Comparison of ENCODE assay signal across 2 cellular contexts in the genomic region with DNA sequence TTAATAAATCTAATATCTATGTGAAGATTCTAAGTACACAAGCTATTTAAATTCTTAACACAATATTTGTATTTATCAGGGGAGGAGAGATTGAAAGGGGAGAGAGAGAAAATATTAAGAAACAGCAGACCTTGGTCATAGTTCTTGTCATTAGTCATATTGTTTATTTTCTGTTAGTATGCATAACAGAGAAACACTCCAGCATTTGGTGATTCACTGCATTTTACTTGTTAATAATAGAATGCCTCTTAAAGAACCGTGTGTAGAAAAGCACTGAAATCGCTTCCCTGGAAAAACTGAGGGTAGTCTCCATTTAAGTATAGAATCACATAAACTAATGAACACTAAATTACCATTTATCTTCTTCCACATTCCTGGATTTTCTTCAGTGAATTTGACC.
TF ChIP-seq lines count a peak whose summit lies in the region.

No MANE protein-coding gene starts in this region.

TF ChIP-seq in SK-N-SH, 30 proteins besides CTCF, POLR2A, EP300 and RAD21 (continued from another document):
- TF ChIP-seq, protein P1, sequence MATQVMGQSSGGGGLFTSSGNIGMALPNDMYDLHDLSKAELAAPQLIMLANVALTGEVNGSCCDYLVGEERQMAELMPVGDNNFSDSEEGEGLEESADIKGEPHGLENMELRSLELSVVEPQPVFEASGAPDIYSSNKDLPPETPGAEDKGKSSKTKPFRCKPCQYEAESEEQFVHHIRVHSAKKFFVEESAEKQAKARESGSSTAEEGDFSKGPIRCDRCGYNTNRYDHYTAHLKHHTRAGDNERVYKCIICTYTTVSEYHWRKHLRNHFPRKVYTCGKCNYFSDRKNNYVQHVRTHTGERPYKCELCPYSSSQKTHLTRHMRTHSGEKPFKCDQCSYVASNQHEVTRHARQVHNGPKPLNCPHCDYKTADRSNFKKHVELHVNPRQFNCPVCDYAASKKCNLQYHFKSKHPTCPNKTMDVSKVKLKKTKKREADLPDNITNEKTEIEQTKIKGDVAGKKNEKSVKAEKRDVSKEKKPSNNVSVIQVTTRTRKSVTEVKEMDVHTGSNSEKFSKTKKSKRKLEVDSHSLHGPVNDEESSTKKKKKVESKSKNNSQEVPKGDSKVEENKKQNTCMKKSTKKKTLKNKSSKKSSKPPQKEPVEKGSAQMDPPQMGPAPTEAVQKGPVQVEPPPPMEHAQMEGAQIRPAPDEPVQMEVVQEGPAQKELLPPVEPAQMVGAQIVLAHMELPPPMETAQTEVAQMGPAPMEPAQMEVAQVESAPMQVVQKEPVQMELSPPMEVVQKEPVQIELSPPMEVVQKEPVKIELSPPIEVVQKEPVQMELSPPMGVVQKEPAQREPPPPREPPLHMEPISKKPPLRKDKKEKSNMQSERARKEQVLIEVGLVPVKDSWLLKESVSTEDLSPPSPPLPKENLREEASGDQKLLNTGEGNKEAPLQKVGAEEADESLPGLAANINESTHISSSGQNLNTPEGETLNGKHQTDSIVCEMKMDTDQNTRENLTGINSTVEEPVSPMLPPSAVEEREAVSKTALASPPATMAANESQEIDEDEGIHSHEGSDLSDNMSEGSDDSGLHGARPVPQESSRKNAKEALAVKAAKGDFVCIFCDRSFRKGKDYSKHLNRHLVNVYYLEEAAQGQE (IDR thresholded peaks at IDR 0.05; ENCODE audit: low read depth, low read length): no peak
- TF ChIP-seq ZBTB33 (IDR thresholded peaks at IDR 0.05; ENCODE audit: borderline replicate concordance, low read depth) (no peak), TCF12 (IDR thresholded peaks at IDR 0.05) (no peak), IRF3 (IDR thresholded peaks at IDR 0.05; ENCODE audit: low read depth, low read length) (no peak), ELF1 (IDR thresholded peaks at IDR 0.05) (no peak), FOXJ3 (CRISPR knock-in tag; IDR thresholded peaks at IDR 0.05) (no peak)
- TF ChIP-seq, protein P2, sequence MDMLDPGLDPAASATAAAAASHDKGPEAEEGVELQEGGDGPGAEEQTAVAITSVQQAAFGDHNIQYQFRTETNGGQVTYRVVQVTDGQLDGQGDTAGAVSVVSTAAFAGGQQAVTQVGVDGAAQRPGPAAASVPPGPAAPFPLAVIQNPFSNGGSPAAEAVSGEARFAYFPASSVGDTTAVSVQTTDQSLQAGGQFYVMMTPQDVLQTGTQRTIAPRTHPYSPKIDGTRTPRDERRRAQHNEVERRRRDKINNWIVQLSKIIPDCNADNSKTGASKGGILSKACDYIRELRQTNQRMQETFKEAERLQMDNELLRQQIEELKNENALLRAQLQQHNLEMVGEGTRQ (IDR thresholded peaks at IDR 0.05; ENCODE audit: borderline replicate concordance, low read depth, low read length): no peak
- TF ChIP-seq, protein P3, sequence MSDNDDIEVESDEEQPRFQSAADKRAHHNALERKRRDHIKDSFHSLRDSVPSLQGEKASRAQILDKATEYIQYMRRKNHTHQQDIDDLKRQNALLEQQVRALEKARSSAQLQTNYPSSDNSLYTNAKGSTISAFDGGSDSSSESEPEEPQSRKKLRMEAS (IDR thresholded peaks at IDR 0.05; ENCODE audit: low read depth): no peak
TF ChIP-seq in SK-N-SH: peak in this region for 0.

TF ChIP-seq in SK-N-SH treated with all-trans-retinoic acid at 6 μM for 48 hours, 23 proteins besides CTCF, POLR2A, EP300 and RAD21 (continued from another document):
- TF ChIP-seq CREB5 (CRISPR knock-in tag; IDR thresholded peaks at IDR 0.05; ENCODE audit: low read depth): no peak
- TF ChIP-seq, protein P4, sequence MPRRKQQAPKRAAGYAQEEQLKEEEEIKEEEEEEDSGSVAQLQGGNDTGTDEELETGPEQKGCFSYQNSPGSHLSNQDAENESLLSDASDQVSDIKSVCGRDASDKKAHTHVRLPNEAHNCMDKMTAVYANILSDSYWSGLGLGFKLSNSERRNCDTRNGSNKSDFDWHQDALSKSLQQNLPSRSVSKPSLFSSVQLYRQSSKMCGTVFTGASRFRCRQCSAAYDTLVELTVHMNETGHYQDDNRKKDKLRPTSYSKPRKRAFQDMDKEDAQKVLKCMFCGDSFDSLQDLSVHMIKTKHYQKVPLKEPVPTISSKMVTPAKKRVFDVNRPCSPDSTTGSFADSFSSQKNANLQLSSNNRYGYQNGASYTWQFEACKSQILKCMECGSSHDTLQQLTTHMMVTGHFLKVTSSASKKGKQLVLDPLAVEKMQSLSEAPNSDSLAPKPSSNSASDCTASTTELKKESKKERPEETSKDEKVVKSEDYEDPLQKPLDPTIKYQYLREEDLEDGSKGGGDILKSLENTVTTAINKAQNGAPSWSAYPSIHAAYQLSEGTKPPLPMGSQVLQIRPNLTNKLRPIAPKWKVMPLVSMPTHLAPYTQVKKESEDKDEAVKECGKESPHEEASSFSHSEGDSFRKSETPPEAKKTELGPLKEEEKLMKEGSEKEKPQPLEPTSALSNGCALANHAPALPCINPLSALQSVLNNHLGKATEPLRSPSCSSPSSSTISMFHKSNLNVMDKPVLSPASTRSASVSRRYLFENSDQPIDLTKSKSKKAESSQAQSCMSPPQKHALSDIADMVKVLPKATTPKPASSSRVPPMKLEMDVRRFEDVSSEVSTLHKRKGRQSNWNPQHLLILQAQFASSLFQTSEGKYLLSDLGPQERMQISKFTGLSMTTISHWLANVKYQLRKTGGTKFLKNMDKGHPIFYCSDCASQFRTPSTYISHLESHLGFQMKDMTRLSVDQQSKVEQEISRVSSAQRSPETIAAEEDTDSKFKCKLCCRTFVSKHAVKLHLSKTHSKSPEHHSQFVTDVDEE (CRISPR knock-in tag; IDR thresholded peaks at IDR 0.05): no peak
- no peak for TF ChIP-seq CSDC2 (CRISPR knock-in tag; IDR thresholded peaks at IDR 0.05)
- TF ChIP-seq ZFP30 (CRISPR knock-in tag; IDR thresholded peaks at IDR 0.05): no peak
- TF ChIP-seq TOX (CRISPR knock-in tag; IDR thresholded peaks at IDR 0.05; ENCODE audit: borderline replicate concordance): no peak
- no peak for TF ChIP-seq OSR1 (CRISPR knock-in tag; IDR thresholded peaks at IDR 0.05)
- no peak for TF ChIP-seq ZC3H10 (CRISPR knock-in tag; IDR thresholded peaks at IDR 0.05)
- TF ChIP-seq ZNF565 (CRISPR knock-in tag; conservative IDR thresholded peaks at IDR 0.05; ENCODE audit: low read depth): no peak
- no peak for TF ChIP-seq ZNF70 (CRISPR knock-in tag; IDR thresholded peaks at IDR 0.05)
- no peak for TF ChIP-seq RARB (CRISPR knock-in tag; IDR thresholded peaks at IDR 0.05)
